In genomic region chr4:178320003-178320402, GRCh38 we compare ENCODE assay signal across 11 cellular contexts.
"Had no signal": no experiment of that assay in that cellular context is flagged by ENCODE, and none has a peak within 500 bp of the region (broad histone marks: within the 10 kb centered on the region; RNA-seq: fewer than 3 reads in every experiment).

No MANE protein-coding gene starts in this region.

- H2AFZ ChIP-seq: GM23248, GM23338 had no signal

- H3K4me3 ChIP-seq: GM23248, GM23338, HAP-1 had no signal

- H3K9me3 ChIP-seq: HAP-1 had no signal

- H3K9ac ChIP-seq: GM23248 had no signal

- ATAC-seq: GM23338, HCT116 had no signal

- H3K4me2 ChIP-seq: GM23338 had no signal

- DNase-seq: GM23248, GOT3, H7, H9, HCEC 1CT, HFFc6 had no signal

- FAIRE-seq: H1, H54 had no signal

- H3K27ac ChIP-seq: GM23248 had no signal

- H3K36me3 ChIP-seq: HAP-1 had no signal

- H3K4me1 ChIP-seq: HAP-1 had no signal
